ENCODE assay signal across 1 cellular context in genomic region chr13:98300956-98301641, GRCh38.
TF ChIP-seq lines count a peak whose summit lies in the region.

No MANE protein-coding gene starts in this region.

TF ChIP-seq in HepG2, 621 proteins besides CTCF, POLR2A, EP300 and RAD21 (continued from another document and continues in another):
- TF ChIP-seq FOXK1 (CRISPR knock-in tag; IDR thresholded peaks at IDR 0.05; ENCODE audit: borderline replicate concordance, low read depth) (peak; percentile 62; the same call in 1 of the 2 replicates), RBM22 (optimal IDR thresholded peaks at IDR 0.05; ENCODE audit: low read length) (peak; percentile 24), CREBL2 (CRISPR knock-in tag; IDR thresholded peaks at IDR 0.05; ENCODE audit: borderline replicate concordance) (no peak), RXRA (CRISPR knock-in tag; IDR thresholded peaks at IDR 0.05) (peak; percentile 52; the same call in 1 of the 2 replicates), SIX4 (CRISPR knock-in tag; IDR thresholded peaks at IDR 0.05) (0 out of 2 replicates have a peak, but pooled peaks have one; percentile 24), PRPF4 (IDR thresholded peaks at IDR 0.05; ENCODE audit: low read depth, low read length, poor library complexity, severe bottlenecking) (no peak), ZNF556 (CRISPR knock-in tag; IDR thresholded peaks at IDR 0.05; ENCODE audit: borderline replicate concordance) (0 out of 2 replicates have a peak, but pooled peaks have one; percentile 33), RCOR2 (CRISPR knock-in tag; IDR thresholded peaks at IDR 0.05) (peak; percentile 58; the same call in 1 of the 2 replicates), RARA (CRISPR knock-in tag; IDR thresholded peaks at IDR 0.05) (peak; percentile 75), MXI1 (IDR thresholded peaks at IDR 0.05; ENCODE audit: borderline replicate concordance, low read depth, low read length) (peak; percentile 68; the same call in 1 of the 3 replicates), ZGPAT (CRISPR knock-in tag; IDR thresholded peaks at IDR 0.05) (0 out of 2 replicates have a peak, but pooled peaks have one; percentile 27), ZNF772 (CRISPR knock-in tag; IDR thresholded peaks at IDR 0.05) (0 out of 2 replicates have a peak, but pooled peaks have one; percentile 39), TIGD3 (CRISPR knock-in tag; IDR thresholded peaks at IDR 0.05; ENCODE audit: borderline replicate concordance) (no peak), TGIF2 (CRISPR knock-in tag; IDR thresholded peaks at IDR 0.05) (peak; percentile 85), FOXP4 (CRISPR knock-in tag; IDR thresholded peaks at IDR 0.05) (peak; percentile 86), GATAD1 (CRISPR knock-in tag; IDR thresholded peaks at IDR 0.05) (0 out of 2 replicates have a peak, but pooled peaks have one; percentile 59), CEBPB (IDR thresholded peaks at IDR 0.05; ENCODE audit: borderline replicate concordance, low read depth, low read length) (peak; percentile 91), DPF2 (CRISPR knock-in tag; IDR thresholded peaks at IDR 0.05; ENCODE audit: borderline replicate concordance, low read depth) (0 out of 2 replicates have a peak, but pooled peaks have one; percentile 36), SOX6 (IDR thresholded peaks at IDR 0.05) (no peak), SOX6 (CRISPR knock-in tag; IDR thresholded peaks at IDR 0.05) (peak; percentile 79; the same call in 1 of the 2 replicates), RNF2 (conservative IDR thresholded peaks at IDR 0.05; ENCODE audit: low read depth) (no peak), HNF1B (CRISPR knock-in tag; IDR thresholded peaks at IDR 0.05) (no peak), ZNF687 (CRISPR knock-in tag; IDR thresholded peaks at IDR 0.05) (peak; percentile 69), SRSF4 (IDR thresholded peaks at IDR 0.05; ENCODE audit: low read depth, low read length, poor library complexity, severe bottlenecking) (no peak), ZBTB7B (CRISPR knock-in tag; IDR thresholded peaks at IDR 0.05) (peak; percentile 51; the same call in 1 of the 2 replicates), ZFX (CRISPR knock-in tag; IDR thresholded peaks at IDR 0.05; ENCODE audit: low read depth) (peak; percentile 67), NCOR1 (IDR thresholded peaks at IDR 0.05; ENCODE audit: borderline replicate concordance, low read length) (peak; percentile 60; the same call in 1 of the 2 replicates), PHF5A (CRISPR knock-in tag; IDR thresholded peaks at IDR 0.05; ENCODE audit: low read depth, unreplicated experiment) (no peak), FOXK2 (IDR thresholded peaks at IDR 0.05) (peak; percentile 66; the same call in 1 of the 2 replicates), SPEN (CRISPR knock-in tag; IDR thresholded peaks at IDR 0.05; ENCODE audit: low read depth) (peak; percentile 57; the same call in 1 of the 2 replicates), POGK (CRISPR knock-in tag; conservative IDR thresholded peaks at IDR 0.05) (0 out of 2 replicates have a peak, but pooled peaks have one; percentile 48), NCOA2 (CRISPR knock-in tag; IDR thresholded peaks at IDR 0.05) (peak; percentile 82; the same call in 1 of the 2 replicates), MYC (CRISPR knock-in tag; IDR thresholded peaks at IDR 0.05; ENCODE audit: borderline replicate concordance) (peak; percentile 65; the same call in 1 of the 2 replicates), PAF1 (CRISPR knock-in tag; IDR thresholded peaks at IDR 0.05) (no peak), HNF4G (IDR thresholded peaks at IDR 0.05; ENCODE audit: borderline replicate concordance, low read depth, low read length) (peak; percentile 52; the same call in 1 of the 2 replicates), HNF4G (CRISPR knock-in tag; IDR thresholded peaks at IDR 0.05; ENCODE audit: borderline replicate concordance, low read depth) (no peak), ZBTB21 (CRISPR knock-in tag; IDR thresholded peaks at IDR 0.05) (no peak), KDM2A (CRISPR knock-in tag; IDR thresholded peaks at IDR 0.05; ENCODE audit: borderline replicate concordance, low read depth) (0 out of 2 replicates have a peak, but pooled peaks have one; percentile 32), SP5 (CRISPR knock-in tag; IDR thresholded peaks at IDR 0.05; ENCODE audit: borderline replicate concordance, low read depth) (peak; percentile 71), PPARG (CRISPR knock-in tag; conservative IDR thresholded peaks at IDR 0.05) (peak; percentile 87), SIN3A (IDR thresholded peaks at IDR 0.05; ENCODE audit: borderline replicate concordance, low read depth, low read length) (peak; percentile 87), DMAP1 (CRISPR knock-in tag; IDR thresholded peaks at IDR 0.05) (peak; percentile 79), SALL2 (CRISPR knock-in tag; IDR thresholded peaks at IDR 0.05) (no peak), NBN (conservative IDR thresholded peaks at IDR 0.05) (no peak), ESRRA (CRISPR knock-in tag; IDR thresholded peaks at IDR 0.05; ENCODE audit: low read depth) (0 out of 2 replicates have a peak, but pooled peaks have one; percentile 51), POGZ (CRISPR knock-in tag; IDR thresholded peaks at IDR 0.05) (0 out of 2 replicates have a peak, but pooled peaks have one; percentile 7), TRIM24 (CRISPR knock-in tag; IDR thresholded peaks at IDR 0.05) (no peak), HDAC2 (CRISPR knock-in tag; IDR thresholded peaks at IDR 0.05) (peak; percentile 74; the same call in 1 of the 2 replicates), TFDP1 (CRISPR knock-in tag; IDR thresholded peaks at IDR 0.05; ENCODE audit: borderline replicate concordance) (peak; percentile 30; the same call in 1 of the 2 replicates), AGO2 (optimal IDR thresholded peaks at IDR 0.05; ENCODE audit: low read depth, low read length) (no peak), AHR (CRISPR knock-in tag; IDR thresholded peaks at IDR 0.05) (no peak), MTA1 (CRISPR knock-in tag; IDR thresholded peaks at IDR 0.05; ENCODE audit: borderline replicate concordance) (peak; percentile 89; the same call in 1 of the 2 replicates), ARNTL (CRISPR knock-in tag; IDR thresholded peaks at IDR 0.05) (peak; percentile 94), ELF1 (CRISPR knock-in tag; IDR thresholded peaks at IDR 0.05) (peak; percentile 35; the same call in 1 of the 2 replicates), DBP (CRISPR knock-in tag; IDR thresholded peaks at IDR 0.05; ENCODE audit: not compliant biosample characterization) (no peak), NONO (IDR thresholded peaks at IDR 0.05) (no peak), NONO (CRISPR knock-in tag; conservative IDR thresholded peaks at IDR 0.05) (peak; percentile 53; the same call in 1 of the 2 replicates), TBX2 (CRISPR knock-in tag; IDR thresholded peaks at IDR 0.05; ENCODE audit: borderline replicate concordance) (peak; percentile 77; the same call in 1 of the 2 replicates)
